26 cellular contexts compared by ENCODE assay signal in the genomic region with DNA sequence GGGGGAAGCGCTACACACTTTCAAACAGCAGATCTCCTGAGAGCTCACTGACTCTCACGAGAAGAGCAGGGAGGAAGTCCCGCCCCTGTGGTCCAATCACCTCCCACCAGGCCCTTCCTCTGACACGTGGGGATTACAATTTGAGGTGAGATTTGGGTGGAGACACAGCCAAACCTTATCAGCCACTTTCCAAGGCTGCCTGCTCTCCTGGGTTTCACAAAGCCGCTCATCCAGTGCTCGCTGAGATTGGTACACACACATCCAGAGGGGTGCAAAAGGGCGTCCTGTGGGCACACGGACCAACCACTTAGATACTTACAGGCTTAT. TPM values are rescaled to one million over a fixed set of nuclear protein-coding genes. Genes with fewer than 3 reads are reported as not detected.
DNase-seq lines count a peak whose midpoint lies in the region; ATAC-seq and TF ChIP-seq lines count a peak whose summit lies in the region.
"Had no signal": no experiment of that assay in that cellular context is flagged by ENCODE, and none has a peak within 500 bp of the region (broad histone marks: within the 10 kb centered on the region; RNA-seq: fewer than 3 reads in every experiment).

No MANE protein-coding gene starts in this region.

- H4K20me1 ChIP-seq in OCI-LY7 (ENCODE audit: insufficient read depth, low read length) (no peaks in the 10 kb centered on the region), PC-9 (ENCODE audit: insufficient read depth) (no peaks in the 10 kb centered on the region; the same call in 1 of the 2 replicates)

- no peak overlapping the region for H3K27ac ChIP-seq in OCI-LY7 (ENCODE audit: low read depth, low read length, poor library complexity, severe bottlenecking)
- no peak overlapping the region for H3K27ac ChIP-seq in testis
- H3K27ac ChIP-seq in PC-9: no peak overlapping the region
- H3K27ac ChIP-seq: gastroesophageal sphincter, neural progenitor cell, sigmoid colon, transverse colon had no signal

- TF ChIP-seq CTCF in OCI-LY7 (conservative IDR thresholded peaks at IDR 0.05; ENCODE audit: low read length) (no peak), testis (IDR thresholded peaks at IDR 0.05) (no peak), PC-9 (conservative IDR thresholded peaks at IDR 0.05) (no peak)

- ATAC-seq in left lobe of liver: no peak
- ATAC-seq in GM19397 (IDR thresholded peaks at IDR 0.05; ENCODE audit: unreplicated experiment): no peak
- ATAC-seq in HG03469 (IDR thresholded peaks at IDR 0.05; ENCODE audit: unreplicated experiment): no peak
- ATAC-seq: activated T-cell treated with anti-CD3 and anti-CD28 coated beads, Interleukin-2, amount 50 U/mL, for 4 hours; gastroesophageal sphincter; Right ventricle myocardium inferior; WTC11 had no signal

- intact Hi-C loops in OCI-LY7 (cut with micrococcal nuclease; ENCODE audit: unreplicated experiment): no loop called here
- intact Hi-C loops in testis (cut with DNase I; ENCODE audit: low total_unique reads): no loop called here
- intact Hi-C loops in PC-9 (cut with micrococcal nuclease; ENCODE audit: unreplicated experiment): no loop called here

- H3K9me2 ChIP-seq in OCI-LY7 (ENCODE audit: insufficient read depth, low read length) (no peaks in the 10 kb centered on the region), PC-9 (ENCODE audit: insufficient read depth) (no peaks in the 10 kb centered on the region)

- CTCF ChIA-PET in OCI-LY7 (lab: Charles Lee; ENCODE audit: unreplicated experiment): no interaction called here
- CTCF ChIA-PET in PC-9 (lab: Charles Lee): no interaction called here

- H3K4me1 ChIP-seq in OCI-LY7 (ENCODE audit: insufficient read depth, low read length, poor library complexity, severe bottlenecking) (peaks cover 7% of the 10 kb centered on the region), testis (no peaks in the 10 kb centered on the region), PC-9 (replicated peaks; ENCODE audit: insufficient read depth) (no peaks in the 10 kb centered on the region)

- POLR2A ChIA-PET in OCI-LY7 (lab: Charles Lee): no interaction called here
- POLR2A ChIA-PET in PC-9 (lab: Charles Lee; ENCODE audit: unreplicated experiment): no interaction called here

- H3K36me3 ChIP-seq in OCI-LY7 (ENCODE audit: insufficient read depth, low read length) (0 out of 2 replicates have a peak, but pooled peaks cover 6% of the 10 kb centered on the region), testis (ENCODE audit: low read depth, missing control alignments) (no peaks in the 10 kb centered on the region), PC-9 (ENCODE audit: low read depth) (no peaks in the 10 kb centered on the region)
- H3K36me3 ChIP-seq: gastroesophageal sphincter, neural progenitor cell, sigmoid colon, transverse colon had no signal

- H2AFZ ChIP-seq in OCI-LY7 (ENCODE audit: low read length) (no peak overlapping the region), PC-9 (no peak overlapping the region)
- H2AFZ ChIP-seq: neural progenitor cell had no signal

- BruUV-seq in OCI-LY7 (replicated peaks; lab: Mats Ljungman, UMichigan): no TSS peak
- no TSS peak for BruUV-seq in PC-9 (replicated peaks; lab: Mats Ljungman, UMichigan)

- 88 to 91% methylated on average over 8 of the region's 8 CpGs for WGBS in testis, 2 donors

- H3K4me2 ChIP-seq in OCI-LY7 (ENCODE audit: low read length): no peak overlapping the region
- no peak overlapping the region for H3K4me2 ChIP-seq in PC-9
- H3K4me2 ChIP-seq: neural progenitor cell had no signal

- TF ChIP-seq POLR2A in testis (IDR thresholded peaks at IDR 0.05): no peak

- no peaks in the 10 kb centered on the region for H3K79me2 ChIP-seq in OCI-LY7 (ENCODE audit: insufficient read depth, low read depth, low read length)
- H3K79me2 ChIP-seq in PC-9 (ENCODE audit: low read depth): no peaks in the 10 kb centered on the region

- H3F3A ChIP-seq in PC-9 (ENCODE audit: insufficient read depth, low read depth): no peaks in the 10 kb centered on the region

- H3K9me3 ChIP-seq in OCI-LY7 (ENCODE audit: low read length): no peaks in the 10 kb centered on the region
- H3K9me3 ChIP-seq in testis: no peaks in the 10 kb centered on the region
- no peaks in the 10 kb centered on the region for H3K9me3 ChIP-seq in PC-9 (ENCODE audit: insufficient read depth, low read depth)
- H3K9me3 ChIP-seq: gastroesophageal sphincter, sigmoid colon, transverse colon had no signal

- no peaks in the 10 kb centered on the region for H3K27me3 ChIP-seq in testis
- H3K27me3 ChIP-seq in PC-9 (ENCODE audit: insufficient read depth, low read depth): no peaks in the 10 kb centered on the region
- H3K27me3 ChIP-seq: gastroesophageal sphincter, neural progenitor cell, sigmoid colon, transverse colon had no signal

- DNase-seq in activated CD8-positive, alpha-beta memory T cell treated with anti-CD3 and anti-CD28 coated beads for 24 hours: peak; percentile 51
- no peak for DNase-seq in activated CD8-positive, alpha-beta memory T cell treated with anti-CD3 and anti-CD28 coated beads, Interleukin-2, amount 50 U/mL, for 4 hours
- peak; percentile 22 for DNase-seq in OCI-LY7 (ENCODE audit: low spot score)
- peak; percentile 29 for DNase-seq in left lobe of liver (ENCODE audit: low spot score)
- peak; percentile 9 for DNase-seq in testis
- DNase-seq in PC-9: no peak
- DNase-seq: activated CD4-positive, alpha-beta T cell treated with anti-CD3 and anti-CD28 coated beads, Interleukin-2, amount 50 U/mL, for 48 hours; activated naive CD4-positive, alpha-beta T cell treated with anti-CD3 and anti-CD28 coated beads, Interleukin-2, amount 10 ng/mL, durations not matched to agents 7 days and 5 days; activated T-cell treated with anti-CD3 and anti-CD28 coated beads, Interleukin-2, amount 50 U/mL, for 4 hours; AML-193; caudate nucleus; CD4-positive, alpha-beta memory T cell; H7; hypothalamus; NCI-H2081 treated with DMSO at 0.1 percent for 48 hours; NCI-H345; NCI-H774; OCI-M1; sigmoid colon; transverse colon had no signal

- H3K4me3 ChIP-seq in OCI-LY7 (ENCODE audit: low read depth, low read length, poor library complexity, severe bottlenecking): no peak overlapping the region
- H3K4me3 ChIP-seq in testis: no peak overlapping the region
- H3K4me3 ChIP-seq in PC-9: no peak overlapping the region
- H3K4me3 ChIP-seq: gastroesophageal sphincter, neural progenitor cell, sigmoid colon, transverse colon had no signal

RNA-seq across cellular contexts. Expression of a gene that starts 23.1 kb away (rescaled TPM):
- total RNA-seq in OCI-LY7 (2014; rRNA removed; shearing (Covaris generic)): 16.2 and 19.6 TPM in 2 replicates
- total RNA-seq in OCI-LY7 (2022): 17.2 and 19.6 TPM in 2 replicates
- total RNA-seq in left lobe of liver: 2.8 TPM
- 10 to 100 TPM; 11.1 to 12.5 TPM for total RNA-seq in testis
- 7.2 TPM for polyA plus RNA-seq in testis (ENCODE audit: insufficient read depth, low read depth, low replicate concordance)
- total RNA-seq in PC-9 (2021): 13.3 and 14.6 TPM in 2 replicates

Comparison
In these comparisons a context has a peak if more than half of its experiments do, and no peak if none do; other contexts are left out.
1. DNase-seq: peak in activated CD8-positive, alpha-beta memory T cell treated with anti-CD3 and anti-CD28 coated beads for 24 hours (single experiment), OCI-LY7 (single experiment), left lobe of liver (single experiment) and testis (single experiment); none in activated CD8-positive, alpha-beta memory T cell treated with anti-CD3 and anti-CD28 coated beads, Interleukin-2, amount 50 U/mL, for 4 hours (single experiment) and PC-9 (0 of 2).